Comparison of ENCODE assay signal across 1 cellular context in the genomic region with DNA sequence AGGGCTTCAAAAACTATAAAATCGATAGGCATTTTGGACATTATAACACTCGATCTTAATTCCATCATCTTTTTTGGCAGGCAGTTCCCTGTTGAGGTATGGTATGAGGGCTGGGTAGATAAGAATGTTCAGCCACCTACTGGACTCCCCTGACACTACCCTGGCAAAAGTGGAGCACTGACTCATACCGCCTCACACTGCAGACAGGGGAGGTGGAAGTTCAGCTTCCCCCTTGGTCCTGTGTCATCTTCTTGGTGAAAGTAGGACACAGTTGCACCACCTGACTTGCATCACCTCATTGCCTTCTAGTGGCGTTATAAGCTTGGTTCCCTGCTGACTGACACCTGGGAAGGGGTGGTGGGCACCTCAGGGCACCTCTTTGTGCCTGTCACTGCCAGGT.
TF ChIP-seq lines count a peak whose summit lies in the region.

No MANE protein-coding gene starts in this region.

TF ChIP-seq in GM12878, 131 proteins besides CTCF, POLR2A, EP300 and RAD21:
- TF ChIP-seq EZH2 (IDR thresholded peaks at IDR 0.05; ENCODE audit: borderline replicate concordance, control insufficient read depth, low read depth, low read length) (no peak), SP1 (IDR thresholded peaks at IDR 0.05; ENCODE audit: low read depth, low read length) (no peak), POLR2AphosphoS5 (IDR thresholded peaks at IDR 0.05; ENCODE audit: low read length) (no peak), ATF7 (IDR thresholded peaks at IDR 0.05; ENCODE audit: low read depth) (no peak), HDGF (IDR thresholded peaks at IDR 0.05) (no peak), RUNX3 (IDR thresholded peaks at IDR 0.05; ENCODE audit: low read length) (no peak), ZBED1 (IDR thresholded peaks at IDR 0.05; ENCODE audit: borderline replicate concordance) (no peak), EGR1 (IDR thresholded peaks at IDR 0.05; ENCODE audit: borderline replicate concordance in 1 of 2, low read depth in 2 of 2, low read length in 2 of 2) (no peak), BMI1 (IDR thresholded peaks at IDR 0.05; ENCODE audit: borderline replicate concordance) (no peak), STAT1 (conservative IDR thresholded peaks at IDR 0.05) (no peak), SMARCA5 (IDR thresholded peaks at IDR 0.05) (no peak), MEF2A (IDR thresholded peaks at IDR 0.05; ENCODE audit: insufficient read depth, low read depth, low read length) (no peak), KDM1A (IDR thresholded peaks at IDR 0.05; ENCODE audit: borderline replicate concordance) (no peak), BACH1 (IDR thresholded peaks at IDR 0.05; ENCODE audit: borderline replicate concordance) (no peak)
- TF ChIP-seq, protein P1, sequence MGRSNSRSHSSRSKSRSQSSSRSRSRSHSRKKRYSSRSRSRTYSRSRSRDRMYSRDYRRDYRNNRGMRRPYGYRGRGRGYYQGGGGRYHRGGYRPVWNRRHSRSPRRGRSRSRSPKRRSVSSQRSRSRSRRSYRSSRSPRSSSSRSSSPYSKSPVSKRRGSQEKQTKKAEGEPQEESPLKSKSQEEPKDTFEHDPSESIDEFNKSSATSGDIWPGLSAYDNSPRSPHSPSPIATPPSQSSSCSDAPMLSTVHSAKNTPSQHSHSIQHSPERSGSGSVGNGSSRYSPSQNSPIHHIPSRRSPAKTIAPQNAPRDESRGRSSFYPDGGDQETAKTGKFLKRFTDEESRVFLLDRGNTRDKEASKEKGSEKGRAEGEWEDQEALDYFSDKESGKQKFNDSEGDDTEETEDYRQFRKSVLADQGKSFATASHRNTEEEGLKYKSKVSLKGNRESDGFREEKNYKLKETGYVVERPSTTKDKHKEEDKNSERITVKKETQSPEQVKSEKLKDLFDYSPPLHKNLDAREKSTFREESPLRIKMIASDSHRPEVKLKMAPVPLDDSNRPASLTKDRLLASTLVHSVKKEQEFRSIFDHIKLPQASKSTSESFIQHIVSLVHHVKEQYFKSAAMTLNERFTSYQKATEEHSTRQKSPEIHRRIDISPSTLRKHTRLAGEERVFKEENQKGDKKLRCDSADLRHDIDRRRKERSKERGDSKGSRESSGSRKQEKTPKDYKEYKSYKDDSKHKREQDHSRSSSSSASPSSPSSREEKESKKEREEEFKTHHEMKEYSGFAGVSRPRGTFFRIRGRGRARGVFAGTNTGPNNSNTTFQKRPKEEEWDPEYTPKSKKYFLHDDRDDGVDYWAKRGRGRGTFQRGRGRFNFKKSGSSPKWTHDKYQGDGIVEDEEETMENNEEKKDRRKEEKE (IDR thresholded peaks at IDR 0.05) = no peak
- TF ChIP-seq, protein P2, sequence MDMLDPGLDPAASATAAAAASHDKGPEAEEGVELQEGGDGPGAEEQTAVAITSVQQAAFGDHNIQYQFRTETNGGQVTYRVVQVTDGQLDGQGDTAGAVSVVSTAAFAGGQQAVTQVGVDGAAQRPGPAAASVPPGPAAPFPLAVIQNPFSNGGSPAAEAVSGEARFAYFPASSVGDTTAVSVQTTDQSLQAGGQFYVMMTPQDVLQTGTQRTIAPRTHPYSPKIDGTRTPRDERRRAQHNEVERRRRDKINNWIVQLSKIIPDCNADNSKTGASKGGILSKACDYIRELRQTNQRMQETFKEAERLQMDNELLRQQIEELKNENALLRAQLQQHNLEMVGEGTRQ (IDR thresholded peaks at IDR 0.05; ENCODE audit: borderline replicate concordance, low read depth, low read length) = no peak
- TF ChIP-seq, protein P3, sequence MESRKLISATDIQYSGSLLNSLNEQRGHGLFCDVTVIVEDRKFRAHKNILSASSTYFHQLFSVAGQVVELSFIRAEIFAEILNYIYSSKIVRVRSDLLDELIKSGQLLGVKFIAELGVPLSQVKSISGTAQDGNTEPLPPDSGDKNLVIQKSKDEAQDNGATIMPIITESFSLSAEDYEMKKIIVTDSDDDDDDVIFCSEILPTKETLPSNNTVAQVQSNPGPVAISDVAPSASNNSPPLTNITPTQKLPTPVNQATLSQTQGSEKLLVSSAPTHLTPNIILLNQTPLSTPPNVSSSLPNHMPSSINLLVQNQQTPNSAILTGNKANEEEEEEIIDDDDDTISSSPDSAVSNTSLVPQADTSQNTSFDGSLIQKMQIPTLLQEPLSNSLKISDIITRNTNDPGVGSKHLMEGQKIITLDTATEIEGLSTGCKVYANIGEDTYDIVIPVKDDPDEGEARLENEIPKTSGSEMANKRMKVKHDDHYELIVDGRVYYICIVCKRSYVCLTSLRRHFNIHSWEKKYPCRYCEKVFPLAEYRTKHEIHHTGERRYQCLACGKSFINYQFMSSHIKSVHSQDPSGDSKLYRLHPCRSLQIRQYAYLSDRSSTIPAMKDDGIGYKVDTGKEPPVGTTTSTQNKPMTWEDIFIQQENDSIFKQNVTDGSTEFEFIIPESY (IDR thresholded peaks at IDR 0.05) = no peak
- TF ChIP-seq, protein P4, sequence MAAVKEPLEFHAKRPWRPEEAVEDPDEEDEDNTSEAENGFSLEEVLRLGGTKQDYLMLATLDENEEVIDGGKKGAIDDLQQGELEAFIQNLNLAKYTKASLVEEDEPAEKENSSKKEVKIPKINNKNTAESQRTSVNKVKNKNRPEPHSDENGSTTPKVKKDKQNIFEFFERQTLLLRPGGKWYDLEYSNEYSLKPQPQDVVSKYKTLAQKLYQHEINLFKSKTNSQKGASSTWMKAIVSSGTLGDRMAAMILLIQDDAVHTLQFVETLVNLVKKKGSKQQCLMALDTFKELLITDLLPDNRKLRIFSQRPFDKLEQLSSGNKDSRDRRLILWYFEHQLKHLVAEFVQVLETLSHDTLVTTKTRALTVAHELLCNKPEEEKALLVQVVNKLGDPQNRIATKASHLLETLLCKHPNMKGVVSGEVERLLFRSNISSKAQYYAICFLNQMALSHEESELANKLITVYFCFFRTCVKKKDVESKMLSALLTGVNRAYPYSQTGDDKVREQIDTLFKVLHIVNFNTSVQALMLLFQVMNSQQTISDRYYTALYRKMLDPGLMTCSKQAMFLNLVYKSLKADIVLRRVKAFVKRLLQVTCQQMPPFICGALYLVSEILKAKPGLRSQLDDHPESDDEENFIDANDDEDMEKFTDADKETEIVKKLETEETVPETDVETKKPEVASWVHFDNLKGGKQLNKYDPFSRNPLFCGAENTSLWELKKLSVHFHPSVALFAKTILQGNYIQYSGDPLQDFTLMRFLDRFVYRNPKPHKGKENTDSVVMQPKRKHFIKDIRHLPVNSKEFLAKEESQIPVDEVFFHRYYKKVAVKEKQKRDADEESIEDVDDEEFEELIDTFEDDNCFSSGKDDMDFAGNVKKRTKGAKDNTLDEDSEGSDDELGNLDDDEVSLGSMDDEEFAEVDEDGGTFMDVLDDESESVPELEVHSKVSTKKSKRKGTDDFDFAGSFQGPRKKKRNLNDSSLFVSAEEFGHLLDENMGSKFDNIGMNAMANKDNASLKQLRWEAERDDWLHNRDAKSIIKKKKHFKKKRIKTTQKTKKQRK (IDR thresholded peaks at IDR 0.05; ENCODE audit: low read depth, low read length) = no peak
- TF ChIP-seq, protein P5, sequence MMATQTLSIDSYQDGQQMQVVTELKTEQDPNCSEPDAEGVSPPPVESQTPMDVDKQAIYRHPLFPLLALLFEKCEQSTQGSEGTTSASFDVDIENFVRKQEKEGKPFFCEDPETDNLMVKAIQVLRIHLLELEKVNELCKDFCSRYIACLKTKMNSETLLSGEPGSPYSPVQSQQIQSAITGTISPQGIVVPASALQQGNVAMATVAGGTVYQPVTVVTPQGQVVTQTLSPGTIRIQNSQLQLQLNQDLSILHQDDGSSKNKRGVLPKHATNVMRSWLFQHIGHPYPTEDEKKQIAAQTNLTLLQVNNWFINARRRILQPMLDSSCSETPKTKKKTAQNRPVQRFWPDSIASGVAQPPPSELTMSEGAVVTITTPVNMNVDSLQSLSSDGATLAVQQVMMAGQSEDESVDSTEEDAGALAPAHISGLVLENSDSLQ (IDR thresholded peaks at IDR 0.05) = no peak
